30 cellular contexts compared by ENCODE assay signal in the genomic region with DNA sequence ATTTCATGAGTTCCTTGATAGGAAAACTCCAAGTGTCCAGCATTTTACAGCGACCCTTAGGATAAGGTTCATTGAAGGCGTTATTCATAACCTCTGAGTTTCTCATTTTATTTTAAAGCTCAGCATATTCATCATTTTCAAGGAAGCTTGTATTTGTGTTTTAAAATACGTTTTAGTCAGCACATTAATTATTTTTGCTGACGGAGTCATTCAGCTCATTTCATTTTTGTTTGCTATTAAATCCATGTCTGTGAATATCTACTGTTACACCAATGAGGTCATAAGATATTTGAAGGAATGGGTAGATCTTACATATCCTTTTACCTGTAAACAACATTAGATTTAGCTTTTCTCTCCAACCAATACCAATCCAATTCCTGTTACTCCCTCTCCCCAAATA.
"Had no signal": no experiment of that assay in that cellular context is flagged by ENCODE, and none has a peak within 500 bp of the region (broad histone marks: within the 10 kb centered on the region; RNA-seq: fewer than 3 reads in every experiment).

No MANE protein-coding gene starts in this region.

- DNase-seq: Karpas-422, MM.1S, MV-4-11, NCI-H1092, NCI-H1105, NCI-H1417 treated with DMSO at 0.1 percent for 48 hours, NCI-H1436 treated with DMSO at 0.1 percent for 48 hours, NCI-H1694 treated with DMSO at 0.1 percent for 48 hours, NCI-H187 treated with DMSO at 0.1 percent for 48 hours, NCI-H2029, NCI-H2081, NCI-H226, NCI-H446 treated with DMSO at 0.1 percent for 48 hours, NCI-H510A, NCI-H524, NCI-H526, NCI-H69, NCI-H748 treated with DMSO at 0.1 percent for 48 hours, NCI-H82, PC-9, SHP77, SIG-M5, SJCRH30, T-cell had no signal

- H3K9me3 ChIP-seq: SJCRH30 had no signal

- ATAC-seq: Panc1, Right ventricle myocardium inferior, SK-N-SH treated with all-trans-retinoic acid at 6 μM for 48 hours, T-cell had no signal

- FAIRE-seq: RCC 7860 had no signal

- H3K36me3 ChIP-seq: SJCRH30 had no signal

- H3K4me1 ChIP-seq: SJCRH30 had no signal

- H2AFZ ChIP-seq: PC-9 had no signal

- H3K4me2 ChIP-seq: PC-9 had no signal

- H3K27me3 ChIP-seq: SJCRH30 had no signal

- H3K4me3 ChIP-seq: PC-9, SJCRH30, SK-N-MC had no signal

- H3K27ac ChIP-seq: PC-9, RWPE1, SJCRH30, SK-N-MC had no signal
